Comparison of ENCODE assay signal across 21 cellular contexts in genomic region chr11:65003282-65003681, GRCh38. TPM values are rescaled to one million over a fixed set of nuclear protein-coding genes. Genes with fewer than 3 reads are reported as not detected.
DNase-seq lines count a peak whose midpoint lies in the region; ATAC-seq and TF ChIP-seq lines count a peak whose summit lies in the region.
"Had no signal": no experiment of that assay in that cellular context is flagged by ENCODE, and none has a peak within 500 bp of the region (broad histone marks: within the 10 kb centered on the region; RNA-seq: fewer than 3 reads in every experiment).

No MANE protein-coding gene starts in this region.

- no peak for ATAC-seq in GM18870 (IDR thresholded peaks at IDR 0.05; ENCODE audit: unreplicated experiment)
- no peak for ATAC-seq in T-helper 17 cell
- ATAC-seq in HG03159 (IDR thresholded peaks at IDR 0.05; ENCODE audit: unreplicated experiment) = no peak
- ATAC-seq: activated CD4-positive, CD25-positive, alpha-beta regulatory T cell treated with anti-CD3 and anti-CD28 coated beads, Interleukin-2, amount 50 U/mL, for 24 hours; activated naive CD4-positive, alpha-beta T cell treated with anti-CD3 and anti-CD28 coated beads, Interleukin-2, amount 50 U/mL, for 72 hours had no signal

- H3K27ac Mint-ChIP-seq in HFFc6 (no peak overlapping the region), T-helper 17 cell (no peak overlapping the region)
- H3K27ac Mint-ChIP-seq: activated naive CD4-positive, alpha-beta T cell treated with anti-CD3 and anti-CD28 coated beads, Interleukin-2, amount 50 U/mL, for 72 hours had no signal

- no peaks in the 10 kb centered on the region for H3K9me3 Mint-ChIP-seq in HFFc6
- H3K9me3 Mint-ChIP-seq: activated naive CD4-positive, alpha-beta T cell treated with anti-CD3 and anti-CD28 coated beads, Interleukin-2, amount 50 U/mL, for 72 hours had no signal

- TF ChIP-seq CTCF in HFFc6 (IDR thresholded peaks at IDR 0.05) = no peak

- H3K9me3 ChIP-seq in T-helper 17 cell (ENCODE audit: control insufficient read depth, low read length, poor library complexity, severe bottlenecking) = no peaks in the 10 kb centered on the region
- H3K9me3 ChIP-seq: Caco-2, esophagus squamous epithelium, neutrophil had no signal

- DNase-seq in 8988T = peak; percentile 23
- DNase-seq in HFFc6 = peak; percentile 39
- DNase-seq in amniotic epithelial cell (ENCODE audit: low read depth) = peak; percentile 54
- peak; percentile 45 for DNase-seq in hepatic stellate cell (ENCODE audit: low spot score)
- DNase-seq in T-helper 17 cell = no peak
- no peak for DNase-seq in T-helper 1 cell
- DNase-seq: activated T-cell treated with anti-CD3 and anti-CD28 coated beads for 4 hours; Caco-2; esophagus squamous epithelium; KG1; mammary epithelial cell; NCI-H187; NCI-H446 treated with DMSO at 0.1 percent for 48 hours; stimulated activated naive CD4-positive, alpha-beta T cell treated with Interleukin-2 at 50 U/mL for 16 hours had no signal

- H3K36me3 Mint-ChIP-seq in HFFc6 (ENCODE audit: low read depth) = no peaks in the 10 kb centered on the region
- H3K36me3 Mint-ChIP-seq in T-helper 17 cell (ENCODE audit: low read depth) = no peaks in the 10 kb centered on the region
- H3K36me3 Mint-ChIP-seq: activated naive CD4-positive, alpha-beta T cell treated with anti-CD3 and anti-CD28 coated beads, Interleukin-2, amount 50 U/mL, for 72 hours had no signal

- H3K4me1 Mint-ChIP-seq in HFFc6 (ENCODE audit: low read depth) (peaks cover 26% of the 10 kb centered on the region), T-helper 17 cell (peaks cover 7% of the 10 kb centered on the region)

- H3K27me3 Mint-ChIP-seq in HFFc6 (ENCODE audit: insufficient read depth) (peaks cover 3% of the 10 kb centered on the region; the same call in 1 of the 2 replicates), T-helper 17 cell (no peaks in the 10 kb centered on the region)

- H3K4me3 Mint-ChIP-seq in HFFc6 (no peak overlapping the region), T-helper 17 cell (no peak overlapping the region)

RNA-seq across cellular contexts. Expression of gene BATF2, which starts 6.5 kb away (rescaled TPM):
- under 1 TPM; 0.22 to 0.45 (median 0.36) TPM for total RNA-seq in HFFc6 (2021; fragmentation: NEBNext Ultra II Directional; extraction: Animal tissue kit (Norgen Biotek cat#: 25700))
- total RNA-seq in T-helper 17 cell = not detected
- total RNA-seq: activated naive CD4-positive, alpha-beta T cell treated with anti-CD3 and anti-CD28 coated beads, Interleukin-2, amount 50 U/mL, for 72 hours had no signal

RNA-seq across cellular contexts. Expression of gene ARL2, which starts 10.7 kb away (rescaled TPM):
- 10 to 100 TPM; 76.9 to 92.1 (median 87.2) TPM for total RNA-seq in HFFc6 (2021; fragmentation: NEBNext Ultra II Directional; extraction: Animal tissue kit (Norgen Biotek cat#: 25700))
- total RNA-seq in T-helper 17 cell = 10 to 100 TPM; 17.2 to 21.6 TPM

RNA-seq across cellular contexts. Expression of gene SNX15, which starts 24.0 kb away (rescaled TPM):
- total RNA-seq in HFFc6 (2021; fragmentation: NEBNext Ultra II Directional; extraction: Animal tissue kit (Norgen Biotek cat#: 25700)) = 10 to 100 TPM; 18.7 to 26.6 (median 25.0) TPM
- total RNA-seq in T-helper 17 cell = 10 to 100 TPM; 19.7 to 20.8 TPM

RNA-seq across cellular contexts. Expression of gene MAJIN, which starts 31.4 kb away (rescaled TPM):
- not detected for total RNA-seq in HFFc6 (2021; fragmentation: NEBNext Ultra II Directional; extraction: Animal tissue kit (Norgen Biotek cat#: 25700))
- not detected for total RNA-seq in T-helper 17 cell
- total RNA-seq: Caco-2, esophagus squamous epithelium, mammary epithelial cell, OCI-LY7, ureter had no signal

RNA-seq across cellular contexts. Expression of gene SAC3D1, which starts 37.7 kb away (rescaled TPM):
- total RNA-seq in HFFc6 (2021; fragmentation: NEBNext Ultra II Directional; extraction: Animal tissue kit (Norgen Biotek cat#: 25700)) = 10 to 100 TPM; 15.3 to 21.5 (median 18.0) TPM
- total RNA-seq in T-helper 17 cell = 1 to 10 TPM; 1.9 to 3.9 TPM

Comparison
In these comparisons a context has a peak if more than half of its experiments do, and no peak if none do; other contexts are left out.
1. DNase-seq: peak in 8988T (single experiment), HFFc6 (single experiment), amniotic epithelial cell (single experiment) and hepatic stellate cell (single experiment); none in T-helper 17 cell (0 of 3) and T-helper 1 cell (0 of 5).